8 cellular contexts compared by ENCODE assay signal in the genomic region with DNA sequence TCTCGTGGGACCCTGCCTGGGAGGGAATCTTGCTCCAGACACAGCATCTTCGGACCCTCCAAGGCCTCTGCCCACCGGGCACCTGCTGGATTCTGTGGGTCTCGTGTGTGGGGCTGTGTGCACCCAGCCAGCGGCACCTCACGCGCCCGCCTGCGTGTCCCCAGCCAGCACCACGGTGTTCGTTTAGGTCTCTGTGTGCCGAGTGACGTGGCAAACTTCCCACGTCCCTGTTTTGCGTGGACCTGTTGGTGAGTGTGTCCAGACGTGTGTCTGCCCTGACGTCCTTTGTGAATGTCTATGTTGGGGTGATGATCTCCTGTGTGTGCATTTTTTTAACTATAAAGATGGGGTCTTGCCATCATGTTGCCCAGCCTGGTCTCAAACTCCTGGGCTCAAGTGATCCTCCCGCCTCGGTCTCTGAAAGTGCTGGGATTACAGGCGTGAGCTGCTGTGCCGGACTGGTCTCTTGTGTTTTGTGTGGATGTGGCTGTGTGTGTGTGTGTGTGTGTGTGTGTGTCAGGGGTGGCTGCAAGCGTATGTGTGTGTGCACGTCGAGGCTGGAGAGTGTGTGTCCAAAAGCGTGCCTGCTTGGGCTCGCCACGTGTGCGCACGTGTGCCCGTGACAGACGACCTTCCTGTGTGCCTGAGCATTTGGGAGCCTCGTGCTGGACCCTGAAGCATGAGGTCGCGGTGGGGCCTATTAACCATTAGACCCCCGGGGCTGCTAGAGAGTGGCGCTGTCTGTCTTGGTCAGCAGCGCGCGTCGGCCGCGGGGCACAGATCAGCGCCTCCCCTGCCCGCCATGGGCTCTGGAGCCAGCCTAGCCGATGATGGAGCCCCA. TPM values are rescaled to one million over a fixed set of nuclear protein-coding genes. Genes with fewer than 3 reads are reported as not detected.
DNase-seq lines count a peak whose midpoint lies in the region; ATAC-seq and TF ChIP-seq lines count a peak whose summit lies in the region.

No MANE protein-coding gene starts in this region.

- dilution Hi-C loops in mammary epithelial cell (cut with HindIII; ENCODE audit: low sequenced_read_pairs): no loop called here

- H3K36me3 ChIP-seq in heart left ventricle: peaks cover 0 to 10% (median 0%) of the 10 kb centered on the region in 9 donors
- no peaks in the 10 kb centered on the region for H3K36me3 ChIP-seq in mammary epithelial cell (ENCODE audit: insufficient read depth, low read length)
- H3K36me3 ChIP-seq in naive thymus-derived CD4-positive, alpha-beta T cell (ENCODE audit: control insufficient read depth in 2 of 3, insufficient read depth in 3 of 3, low read length in 3 of 3): no peaks in the 10 kb centered on the region
- H3K36me3 ChIP-seq in urinary bladder (ENCODE audit: insufficient read depth): no peaks in the 10 kb centered on the region

- peaks cover 12% of the 10 kb centered on the region for H3K79me2 ChIP-seq in mammary epithelial cell (ENCODE audit: insufficient read depth, low read length)

- H3K27ac ChIP-seq in heart left ventricle (peak overlapping the region in 8 of 12 donors; percentile 67 to 89 (median 84)), mammary epithelial cell (ENCODE audit: insufficient read depth, low read depth, low read length) (no peak overlapping the region), urinary bladder (ENCODE audit: low read depth) (no peak overlapping the region)
- H3K27ac ChIP-seq in naive thymus-derived CD4-positive, alpha-beta T cell (ENCODE audit: low read depth, low read length): peak overlapping the region; percentile 47

- H3K9me3 ChIP-seq in heart left ventricle (peaks cover 0 to 4% (median 0%) of the 10 kb centered on the region in 12 donors), mammary epithelial cell (replicated peaks; ENCODE audit: insufficient read depth, low read length) (no peaks in the 10 kb centered on the region)
- H3K9me3 ChIP-seq in naive thymus-derived CD4-positive, alpha-beta T cell (ENCODE audit: control insufficient read depth in 2 of 3, low read length in 3 of 3): no peaks in the 10 kb centered on the region

- BruUV-seq in mammary epithelial cell (replicated peaks; lab: Mats Ljungman, UMichigan): no TSS peak

- CTCF ChIA-PET in mammary epithelial cell (lab: Charles Lee; ENCODE audit: low non-redundant PET): no interaction called here
- CTCF ChIA-PET in naive thymus-derived CD4-positive, alpha-beta T cell (lab: Charles Lee): no interaction called here

- POLR2A ChIA-PET in naive thymus-derived CD4-positive, alpha-beta T cell (lab: Charles Lee): no interaction called here

- H3K4me3 ChIP-seq in heart left ventricle (peak overlapping the region in 11 of 12 donors; percentile 22 to 55 (median 42)), mammary epithelial cell (replicated peaks in 1 of 3; ENCODE audit: insufficient read depth in 1 of 3, low read depth in 2 of 3, low read length in 3 of 3) (peak overlapping the region in 2 of 3 experiments; percentile 7 to 28), urinary bladder (ENCODE audit: low read depth, low read length) (peak overlapping the region; percentile 31)
- peak overlapping the region; percentile 59 for H3K4me3 ChIP-seq in naive thymus-derived CD4-positive, alpha-beta T cell (ENCODE audit: low read length)

- DNase-seq in heart left ventricle (no peak), left ventricle myocardium superior (no peak), mammary epithelial cell (no peak), 8988T (no peak), KBM-7 (no peak), NCI-H1105 treated with DMSO at 0.1 percent for 48 hours (lab: John Stamatoyannopoulos, UW) (no peak)
- no peak for DNase-seq in naive thymus-derived CD4-positive, alpha-beta T cell

- H3K36me3 Mint-ChIP-seq in naive thymus-derived CD4-positive, alpha-beta T cell: peaks cover 0 to 34% (median 4%) of the 10 kb centered on the region in 5 donors

- ATAC-seq in heart left ventricle (no peak), left ventricle myocardium superior (no peak)
- no peak for ATAC-seq in naive thymus-derived CD4-positive, alpha-beta T cell

- H3K27me3 Mint-ChIP-seq in naive thymus-derived CD4-positive, alpha-beta T cell: peaks cover 0 to 7% (median 0%) of the 10 kb centered on the region in 5 donors

- peaks cover 0 to 3% (median 0%) of the 10 kb centered on the region in 11 donors for H3K9me3 Mint-ChIP-seq in naive thymus-derived CD4-positive, alpha-beta T cell

- in situ Hi-C loops in mammary epithelial cell (cut with MboI; ENCODE audit: low sequenced_read_pairs in 2 of 2) (no loop called here), KBM-7 (cut with MboI; ENCODE audit: low pct_unique_long_range_greater_than_20kb, low sequenced_read_pairs) (no loop called here)

- intact Hi-C loops in heart left ventricle (cut with DNase I): no loop called here
- intact Hi-C loops in left ventricle myocardium superior (cut with micrococcal nuclease): no loop called here
- intact Hi-C loops in mammary epithelial cell (cut with micrococcal nuclease): loop anchor here (5.0 kb wide), 1 partner anchor 41 kb away; the partner anchor contains the start of gene WDR18
- intact Hi-C loops in naive thymus-derived CD4-positive, alpha-beta T cell (cut with micrococcal nuclease): no loop called here

- no peaks in the 10 kb centered on the region for H4K20me1 ChIP-seq in mammary epithelial cell (ENCODE audit: insufficient read depth, low read length)

- 77 to 84% (median 79%) methylated on average over 31 to 45 of the region's 45 CpGs for WGBS in heart left ventricle, 4 donors
- 74% methylated on average over 37 of the region's 45 CpGs for WGBS in mammary epithelial cell (ENCODE audit: low coverage, missing lambda C conversion rate)
- 77% methylated on average over 45 of the region's 45 CpGs for WGBS in urinary bladder

- TF ChIP-seq CTCF in heart left ventricle (IDR thresholded peaks at IDR 0.05): no peak
- TF ChIP-seq CTCF in mammary epithelial cell (conservative IDR thresholded peaks at IDR 0.05 in 1 of 2, IDR thresholded peaks at IDR 0.05 in 1 of 2; ENCODE audit: extremely low read depth in 1 of 2, insufficient read depth in 1 of 2, low read depth in 1 of 2, low read length in 2 of 2): no peak

- peak overlapping the region in 7 of 9 donors; percentile 40 to 89 (median 64) for H3K27ac Mint-ChIP-seq in naive thymus-derived CD4-positive, alpha-beta T cell

- peak overlapping the region; percentile 75 to 90 (median 78) for H3K4me3 Mint-ChIP-seq in naive thymus-derived CD4-positive, alpha-beta T cell

- H3K4me1 ChIP-seq in heart left ventricle (peaks cover 0 to 22% (median 4%) of the 10 kb centered on the region in 12 donors), mammary epithelial cell (ENCODE audit: insufficient read depth, low read length) (peaks cover 20% of the 10 kb centered on the region), urinary bladder (ENCODE audit: insufficient read depth) (no peaks in the 10 kb centered on the region)
- peaks cover 14 to 20% of the 10 kb centered on the region in 2 donors for H3K4me1 ChIP-seq in naive thymus-derived CD4-positive, alpha-beta T cell (ENCODE audit: control insufficient read depth in 2 of 2, insufficient read depth in 2 of 2, low read length in 2 of 2)

- TF ChIP-seq POLR2A in heart left ventricle (IDR thresholded peaks at IDR 0.05): no peak

- H2AFZ ChIP-seq in mammary epithelial cell (ENCODE audit: low read depth, low read length): no peak overlapping the region

- H3K9ac ChIP-seq in mammary epithelial cell (ENCODE audit: insufficient read depth, low read length): no peak overlapping the region

- H3K27me3 ChIP-seq in heart left ventricle (no peaks in the 10 kb centered on the region), mammary epithelial cell (ENCODE audit: insufficient read depth, low read length) (no peaks in the 10 kb centered on the region)
- no peaks in the 10 kb centered on the region for H3K27me3 ChIP-seq in naive thymus-derived CD4-positive, alpha-beta T cell (ENCODE audit: control insufficient read depth in 2 of 2, insufficient read depth in 2 of 2, low read length in 2 of 2)

- peaks cover 21 to 38% (median 29%) of the 10 kb centered on the region in 7 donors for H3K4me1 Mint-ChIP-seq in naive thymus-derived CD4-positive, alpha-beta T cell

- peak overlapping the region; percentile 79 for H3K4me2 ChIP-seq in mammary epithelial cell (ENCODE audit: insufficient read depth, low read depth, low read length)

RNA-seq across cellular contexts. Expression of gene ARID3A, which starts 15.7 kb away (rescaled TPM):
- total RNA-seq in heart left ventricle (10 to 100 TPM in 1 of 9 donors, 1 to 10 TPM in 8; 1.9 to 15.7 (median 5.8) TPM), left ventricle myocardium superior (5.7 TPM), mammary epithelial cell (10 to 100 TPM in 1 of 2 donors, 1 to 10 TPM in 1; 8.2 to 17.4 TPM), urinary bladder (9.1 TPM)
- polyA plus RNA-seq in heart left ventricle (1 to 10 TPM; 3.9 to 5.9 TPM), mammary epithelial cell (6.8 TPM), urinary bladder (6.1 TPM)
- 2.6 TPM for polyA minus RNA-seq in mammary epithelial cell
- 10 to 100 TPM in 3 of 5 experiments, 1 to 10 TPM in 2; 7.1 to 33.1 (median 10.2) TPM for total RNA-seq in naive thymus-derived CD4-positive, alpha-beta T cell
- polyA plus RNA-seq in naive thymus-derived CD4-positive, alpha-beta T cell: under 1 TPM; 0.57 to 0.95 TPM

RNA-seq across cellular contexts. Expression of gene KISS1R, which starts 24.4 kb away (rescaled TPM):
- total RNA-seq in heart left ventricle (not detected), left ventricle myocardium superior (not detected), mammary epithelial cell (not detected), urinary bladder (not detected)
- polyA plus RNA-seq in heart left ventricle (not detected), mammary epithelial cell (0.05 TPM), urinary bladder (0.28 TPM)
- polyA minus RNA-seq in mammary epithelial cell: not detected
- 1 to 10 TPM; 1.1 to 3.0 (median 1.7) TPM for total RNA-seq in naive thymus-derived CD4-positive, alpha-beta T cell
- polyA plus RNA-seq in naive thymus-derived CD4-positive, alpha-beta T cell: under 1 TPM; 0.72 to 0.85 TPM

RNA-seq across cellular contexts. Expression of gene R3HDM4, which starts 28.5 kb away (rescaled TPM):
- total RNA-seq in heart left ventricle (10 to 100 TPM; 17.1 to 35.5 (median 23.8) TPM), left ventricle myocardium superior (20.0 TPM), mammary epithelial cell (10 to 100 TPM; 39.3 to 53.1 TPM), urinary bladder (16.0 TPM)
- polyA plus RNA-seq in heart left ventricle (10 to 100 TPM; 30.4 to 47.1 TPM), mammary epithelial cell (40.1 TPM), urinary bladder (62.3 TPM)
- polyA minus RNA-seq in mammary epithelial cell: 24.4 TPM
- 100 to 1,000 TPM; 123 to 219 (median 184) TPM for total RNA-seq in naive thymus-derived CD4-positive, alpha-beta T cell
- polyA plus RNA-seq in naive thymus-derived CD4-positive, alpha-beta T cell: 100 to 1,000 TPM; 195 to 251 TPM

RNA-seq across cellular contexts. Expression of gene WDR18, which starts 42.6 kb away (rescaled TPM):
- total RNA-seq in heart left ventricle (10 to 100 TPM; 15.6 to 36.3 (median 19.2) TPM), left ventricle myocardium superior (20.4 TPM), mammary epithelial cell (10 to 100 TPM; 42.0 to 84.1 TPM), urinary bladder (23.3 TPM)
- polyA plus RNA-seq in heart left ventricle (10 to 100 TPM; 31.9 to 34.5 TPM), mammary epithelial cell (52.3 TPM), urinary bladder (36.6 TPM)
- 54.5 TPM for polyA minus RNA-seq in mammary epithelial cell
- total RNA-seq in naive thymus-derived CD4-positive, alpha-beta T cell: 10 to 100 TPM; 20.7 to 63.8 (median 48.5) TPM
- polyA plus RNA-seq in naive thymus-derived CD4-positive, alpha-beta T cell: 10 to 100 TPM; 69.8 to 74.4 TPM

RNA-seq across cellular contexts. Expression of gene RNU6-9, which starts 48.2 kb away (rescaled TPM):
- total RNA-seq in heart left ventricle (not detected), left ventricle myocardium superior (not detected), mammary epithelial cell (not detected), urinary bladder (not detected)
- polyA plus RNA-seq in heart left ventricle (not detected), mammary epithelial cell (not detected), urinary bladder (not detected)
- polyA minus RNA-seq in mammary epithelial cell: not detected
- not detected for total RNA-seq in naive thymus-derived CD4-positive, alpha-beta T cell
- not detected for polyA plus RNA-seq in naive thymus-derived CD4-positive, alpha-beta T cell

Comparison
In these comparisons a context has a peak if more than half of its experiments do, and no peak if none do; other contexts are left out.
1. H3K27ac ChIP-seq: peak in heart left ventricle (8 of 12) and naive thymus-derived CD4-positive, alpha-beta T cell (single experiment); none in mammary epithelial cell (single experiment) and urinary bladder (single experiment).
2. Peak in every context shown above with its lines, with median percentiles within 50 percentile points of each other: H3K4me3 ChIP-seq.